In genomic region chr13:48780713-48781341, GRCh38 we compare ENCODE assay signal across 26 cellular contexts.
"Had no signal": no experiment of that assay in that cellular context is flagged by ENCODE, and none has a peak within 500 bp of the region (broad histone marks: within the 10 kb centered on the region; RNA-seq: fewer than 3 reads in every experiment).

No MANE protein-coding gene starts in this region.

- H3K36me3 ChIP-seq: esophagus squamous epithelium, gastrocnemius medialis, heart right ventricle, left lung, lower lobe of right lung had no signal

- DNase-seq: dermis blood vessel endothelial cell; dorsolateral prefrontal cortex; effector CD4-positive, alpha-beta T cell; effector memory CD4-positive, alpha-beta T cell; erythroblast; esophagus squamous epithelium; foreskin fibroblast; foreskin melanocyte; gastrocnemius medialis; glutamatergic neuron; head of caudate nucleus; heart right ventricle; hippocampal formation; left cardiac atrium; left lung; left ventricle myocardium superior; lower lobe of right lung; mesenchymal stem cell; mucosa of descending colon; naive B cell; naive thymus-derived CD8-positive, alpha-beta T cell had no signal

- H3K27ac ChIP-seq: coronary artery, dorsolateral prefrontal cortex, epithelial cell of prostate, esophagus squamous epithelium, gastrocnemius medialis, heart right ventricle, left lung, lower lobe of right lung had no signal

- H3K4me1 ChIP-seq: esophagus squamous epithelium, gastrocnemius medialis, lower lobe of right lung had no signal

- ATAC-seq: esophagus mucosa; gastrocnemius medialis; heart right ventricle; left cardiac atrium; left lung; left ventricle myocardium superior; lower lobe of right lung; mucosa of descending colon; naive thymus-derived CD8-positive, alpha-beta T cell had no signal

- H3K27me3 ChIP-seq: dorsolateral prefrontal cortex, esophagus squamous epithelium, gastrocnemius medialis, heart right ventricle, left lung had no signal

- FAIRE-seq: islet of Langerhans, keratinocyte had no signal

- H3K4me3 ChIP-seq: coronary artery, dorsolateral prefrontal cortex, esophagus squamous epithelium, gastrocnemius medialis, heart right ventricle, left lung, lower lobe of right lung, mucosa of descending colon had no signal
